In the genomic region with DNA sequence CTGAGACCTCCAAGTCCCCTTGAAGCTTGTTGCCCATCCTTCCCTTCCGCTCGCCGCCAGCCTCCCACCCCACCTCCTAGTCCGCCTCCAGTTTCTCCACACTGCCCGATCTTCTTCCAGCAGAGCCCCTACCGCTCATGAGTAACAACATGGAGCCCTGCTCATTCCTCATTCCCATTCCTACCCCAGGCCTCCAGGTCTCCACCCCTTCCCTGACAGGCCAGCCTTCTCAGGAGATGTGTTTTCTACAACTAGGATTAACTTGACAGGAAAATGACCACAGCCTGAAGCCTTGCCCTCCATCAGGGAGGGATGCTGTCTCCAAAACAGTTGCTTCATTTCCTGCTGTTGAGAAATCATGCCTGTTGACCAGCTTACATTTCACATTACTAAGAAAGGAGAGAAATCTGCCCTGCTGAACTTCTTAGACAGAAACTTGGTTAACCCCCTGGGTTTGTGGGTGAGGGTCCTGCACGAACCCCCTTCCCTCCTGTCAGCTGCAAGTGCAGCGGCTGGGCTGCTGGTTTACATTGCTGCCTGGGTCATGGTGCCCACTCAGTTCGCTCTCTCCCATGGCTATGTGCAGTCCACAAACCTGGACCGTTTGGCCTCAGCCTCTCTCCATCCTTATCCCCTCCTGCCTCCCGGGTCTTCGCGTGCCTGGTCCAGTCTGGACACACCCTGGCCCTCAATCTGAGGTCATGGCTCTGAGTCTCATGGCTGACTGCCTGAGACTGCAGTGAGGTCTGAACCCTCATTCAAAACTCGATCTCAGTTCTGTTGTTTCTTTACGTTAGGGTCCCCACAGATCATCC, we compare ENCODE assay signal across 12 cellular contexts. TPM values are rescaled to one million over a fixed set of nuclear protein-coding genes. Genes with fewer than 3 reads are reported as not detected.
A peak's percentile ranks its signal among the peaks of the same experiment; 100 is the strongest.
DNase-seq lines count a peak whose midpoint lies in the region; ATAC-seq and TF ChIP-seq lines count a peak whose summit lies in the region.
"Had no signal": no experiment of that assay in that cellular context is flagged by ENCODE, and none has a peak within 500 bp of the region (broad histone marks: within the 10 kb centered on the region; RNA-seq: fewer than 3 reads in every experiment).

No MANE protein-coding gene starts in this region.

- H3K18ac ChIP-seq in mesenchymal stem cell (ENCODE audit: low read depth in 1 of 2, low read length in 2 of 2), result peak overlapping the region; percentile 83 to 98

- H3K36me3 Mint-ChIP-seq in chondrocyte (ENCODE audit: low read depth), result peaks cover 3% of the 10 kb centered on the region

- H3K4me1 ChIP-seq in mesenchymal stem cell (ENCODE audit: control insufficient read depth, insufficient read depth, low read depth, low read length) (peaks cover 13% of the 10 kb centered on the region), aorta (ENCODE audit: control insufficient read depth in 1 of 2, insufficient read depth in 2 of 2, low read length in 2 of 2) (no peaks in the 10 kb centered on the region)

- no peaks in the 10 kb centered on the region for H3K79me1 ChIP-seq in mesenchymal stem cell (replicated peaks; ENCODE audit: low read length, poor library complexity, severe bottlenecking)

- no peaks in the 10 kb centered on the region for H3K27me3 ChIP-seq in mesenchymal stem cell (ENCODE audit: control insufficient read depth in 1 of 2, insufficient read depth in 1 of 2, low read length in 2 of 2)
- H3K27me3 ChIP-seq in aorta (ENCODE audit: control insufficient read depth in 1 of 2, insufficient read depth in 2 of 2, low read length in 1 of 2), result peaks cover 0 to 2% of the 10 kb centered on the region in 2 donors

- peak overlapping the region; percentile 17 for H3K27ac Mint-ChIP-seq in chondrocyte (ENCODE audit: unreplicated experiment)
- H3K27ac Mint-ChIP-seq: activated CD4-positive, alpha-beta memory T cell treated with anti-CD3 and anti-CD28 coated beads, Interleukin-2, amount 10 ng/mL, durations not matched to agents 7 days and 5 days had no signal

- WGBS in mesenchymal stem cell, result 90% methylated on average over 14 of the region's 15 CpGs
- WGBS in aorta, 2 donors, result 87 to 91% methylated on average over 15 of the region's 15 CpGs

- H2BK120ac ChIP-seq in mesenchymal stem cell (ENCODE audit: low read depth, low read length), result peak overlapping the region; percentile 95

- H3K9me3 ChIP-seq in mesenchymal stem cell (ENCODE audit: control insufficient read depth, low read length), result no peaks in the 10 kb centered on the region
- H3K9me3 ChIP-seq in aorta (ENCODE audit: control insufficient read depth, low read length), result no peaks in the 10 kb centered on the region

- H3K36me3 ChIP-seq in mesenchymal stem cell (ENCODE audit: control insufficient read depth in 1 of 2, insufficient read depth in 2 of 2, low read depth in 1 of 2, low read length in 2 of 2), result peaks cover 0 to 3% of the 10 kb centered on the region in 2 experiments
- no peaks in the 10 kb centered on the region for H3K36me3 ChIP-seq in aorta (ENCODE audit: control insufficient read depth in 1 of 2, insufficient read depth in 2 of 2, low read length in 1 of 2)

- H2BK12ac ChIP-seq in mesenchymal stem cell (ENCODE audit: low read length in 2 of 2), result peak overlapping the region; percentile 99 to 100

- DNase-seq in SIG-M5 treated with dmso at 0.1 percent for 504 hours (lab: John Stamatoyannopoulos, UW; ENCODE audit: unreplicated experiment) (peak; percentile 76), SIG-M5 (lab: John Stamatoyannopoulos, UW) (no peak), chondrocyte (ENCODE audit: low spot score) (no peak), mesenchymal stem cell (peak; percentile 95), aorta (peak; percentile 71 to 78), DMS153 treated with DMSO at 0.1 percent for 48 hours (lab: John Stamatoyannopoulos, UW; ENCODE audit: unreplicated experiment) (no peak)
- DNase-seq: activated CD4-positive, alpha-beta memory T cell treated with anti-CD3 and anti-CD28 coated beads, Interleukin-2, amount 10 ng/mL, durations not matched to agents 7 days and 5 days; H7; stimulated activated CD4-positive, alpha-beta T cell treated with anti-CD3 and anti-CD28 coated beads, Interleukin-4, amount 100 ng/mL, for 24 hours had no signal

- no peaks in the 10 kb centered on the region for H3K9me3 Mint-ChIP-seq in chondrocyte (ENCODE audit: low read depth)
- H3K9me3 Mint-ChIP-seq: activated CD4-positive, alpha-beta memory T cell treated with anti-CD3 and anti-CD28 coated beads, Interleukin-2, amount 10 ng/mL, durations not matched to agents 7 days and 5 days had no signal

- H2AK5ac ChIP-seq in mesenchymal stem cell (ENCODE audit: low read length, severe bottlenecking), result no peak overlapping the region

- no peak overlapping the region for H3K4me3 ChIP-seq in mesenchymal stem cell (ENCODE audit: insufficient read depth in 1 of 2, low read depth in 1 of 2, low read length in 2 of 2)
- no peak overlapping the region for H3K4me3 ChIP-seq in aorta (ENCODE audit: low read length in 2 of 2)

- ATAC-seq in aorta (ENCODE audit: low FRiP score), result peak; percentile 72
- no peak for ATAC-seq in HG03457 (IDR thresholded peaks at IDR 0.05; ENCODE audit: unreplicated experiment)
- ATAC-seq in GM19452 (IDR thresholded peaks at IDR 0.05; ENCODE audit: unreplicated experiment), result no peak

- peaks cover 23% of the 10 kb centered on the region for H3K4me1 Mint-ChIP-seq in chondrocyte (ENCODE audit: low read depth)

- no peak overlapping the region for H3K4me3 Mint-ChIP-seq in chondrocyte (ENCODE audit: unreplicated experiment)
- H3K4me3 Mint-ChIP-seq: activated CD4-positive, alpha-beta memory T cell treated with anti-CD3 and anti-CD28 coated beads, Interleukin-2, amount 10 ng/mL, durations not matched to agents 7 days and 5 days had no signal

- H2AFZ ChIP-seq in mesenchymal stem cell (ENCODE audit: low read depth, low read length), result no peak overlapping the region

- H3K4ac ChIP-seq in mesenchymal stem cell (ENCODE audit: low read depth in 1 of 2, low read length in 2 of 2), result peak overlapping the region; percentile 95 to 96

- H4K8ac ChIP-seq in mesenchymal stem cell (ENCODE audit: low read length), result peak overlapping the region; percentile 88

- H4K91ac ChIP-seq in mesenchymal stem cell (ENCODE audit: low read length), result peak overlapping the region; percentile 93

- peaks cover 15% of the 10 kb centered on the region for H3K27me3 Mint-ChIP-seq in chondrocyte (ENCODE audit: low read depth)

- peak overlapping the region in 1 of 2 experiments; percentile 91 for H3K14ac ChIP-seq in mesenchymal stem cell (ENCODE audit: low read length in 2 of 2)

- no peak overlapping the region for H2BK5ac ChIP-seq in mesenchymal stem cell (ENCODE audit: low read depth, low read length, poor library complexity, severe bottlenecking)

- H2BK15ac ChIP-seq in mesenchymal stem cell (ENCODE audit: low read depth, poor library complexity, severe bottlenecking), result peak overlapping the region; percentile 92

- H3K4me2 ChIP-seq in mesenchymal stem cell (ENCODE audit: low read length, poor library complexity, severe bottlenecking), result no peak overlapping the region

- TF ChIP-seq CTCF in chondrocyte (IDR thresholded peaks at IDR 0.05), result no peak

- H3K9ac ChIP-seq in mesenchymal stem cell (ENCODE audit: low read length), result peak overlapping the region; percentile 82

- no peak overlapping the region for H3K23ac ChIP-seq in mesenchymal stem cell (ENCODE audit: low read length in 2 of 2)

- intact Hi-C loops in aorta (cut with DNase I), result no loop called here

- H3K27ac ChIP-seq in mesenchymal stem cell (ENCODE audit: low read length, poor library complexity, severe bottlenecking) (no peak overlapping the region), aorta (ENCODE audit: low read depth in 1 of 2, low read length in 2 of 2) (no peak overlapping the region)

RNA-seq across cellular contexts. Expression of a gene that starts 16.1 kb away (rescaled TPM):
- total RNA-seq in chondrocyte (not detected in 3 replicates), aorta (10 to 100 TPM; 17.8 to 34.2 TPM)
- polyA plus RNA-seq in mesenchymal stem cell (2013, experiment 1 of 2), result 2.1 TPM
- polyA plus RNA-seq in mesenchymal stem cell (2013, experiment 2 of 2), result 2.4 TPM
- 1 to 10 TPM in 1 of 2 donors, under 1 TPM in 1; 0.87 to 5.4 TPM for polyA plus RNA-seq in aorta
- total RNA-seq: activated CD4-positive, alpha-beta memory T cell treated with anti-CD3 and anti-CD28 coated beads, Interleukin-2, amount 10 ng/mL, durations not matched to agents 7 days and 5 days had no signal

RNA-seq across cellular contexts. Expression of a gene that starts 26.8 kb away (rescaled TPM):
- total RNA-seq in chondrocyte (not detected in 3 replicates), aorta (1 to 10 TPM; 1.3 to 2.2 TPM)
- polyA plus RNA-seq in mesenchymal stem cell (2013, experiment 1 of 2), result under 0.01 TPM
- not detected for polyA plus RNA-seq in mesenchymal stem cell (2013, experiment 2 of 2)
- 10 to 100 TPM in 1 of 2 donors, under 1 TPM in 1; 0.56 to 16.4 TPM for polyA plus RNA-seq in aorta
- total RNA-seq: H7 had no signal
- polyA plus RNA-seq: keratinocyte had no signal

RNA-seq across cellular contexts. Expression of a gene that starts 27.0 kb away (rescaled TPM):
- total RNA-seq in chondrocyte (not detected in 3 replicates), aorta (not detected)
- 0.58 TPM for polyA plus RNA-seq in mesenchymal stem cell (2013, experiment 1 of 2)
- 0.75 TPM for polyA plus RNA-seq in mesenchymal stem cell (2013, experiment 2 of 2)
- polyA plus RNA-seq in aorta, result not detected
- total RNA-seq: activated CD4-positive, alpha-beta memory T cell treated with anti-CD3 and anti-CD28 coated beads, Interleukin-2, amount 10 ng/mL, durations not matched to agents 7 days and 5 days; H7 had no signal
- polyA plus RNA-seq: keratinocyte had no signal

Comparison
In these comparisons a context has a peak if more than half of its experiments do, and no peak if none do; other contexts are left out.
1. DNase-seq: peak in SIG-M5 treated with dmso at 0.1 percent for 504 hours (single experiment), mesenchymal stem cell (single experiment) and aorta (2 of 2); none in SIG-M5 (single experiment), chondrocyte (single experiment) and DMS153 treated with DMSO at 0.1 percent for 48 hours (single experiment).
2. RNA of a gene that starts 16.1 kb away (total RNA-seq): 17.8 to 34.2 TPM in aorta; not detected in chondrocyte; every median in the first group is over 10 times any median in the second.